ENCODE assay signal across 12 cellular contexts in genomic region chr3:30656624-30657141, GRCh38. TPM values are rescaled to one million over a fixed set of nuclear protein-coding genes. Genes with fewer than 3 reads are reported as not detected.
DNase-seq lines count a peak whose midpoint lies in the region; ATAC-seq, FAIRE-seq and TF ChIP-seq lines count a peak whose summit lies in the region.
"Had no signal": no experiment of that assay in that cellular context is flagged by ENCODE, and none has a peak within 500 bp of the region (broad histone marks: within the 10 kb centered on the region; RNA-seq: fewer than 3 reads in every experiment).

No MANE protein-coding gene starts in this region.

- H3K27ac Mint-ChIP-seq in CD4-positive, CD25-positive, alpha-beta regulatory T cell, result peak overlapping the region; percentile 93 to 98 (median 96)
- 0 out of 2 replicates have a peak overlapping the region, but pooled peaks have one; percentile 43 for H3K27ac Mint-ChIP-seq in GM23338
- H3K27ac Mint-ChIP-seq in activated naive CD8-positive, alpha-beta T cell, result peak overlapping the region; percentile 96
- peak overlapping the region; percentile 23 for H3K27ac Mint-ChIP-seq in neural progenitor cell

- peaks cover 7% of the 10 kb centered on the region; the same call in 1 of the 2 replicates for H3K9me2 ChIP-seq in GM23338 (ENCODE audit: insufficient read depth)

- no peak for FAIRE-seq in kidney (lab: Jason Lieb, UNC)

- H3K4me3 Mint-ChIP-seq in CD4-positive, CD25-positive, alpha-beta regulatory T cell, result peak overlapping the region in 3 of 4 donors; percentile 37 to 88 (median 84)
- H3K4me3 Mint-ChIP-seq in GM23338 (no peak overlapping the region), neural progenitor cell (no peak overlapping the region)
- H3K4me3 Mint-ChIP-seq in activated naive CD8-positive, alpha-beta T cell, result peak overlapping the region; percentile 85
- H3K4me3 Mint-ChIP-seq: endodermal cell had no signal

- H2AFZ ChIP-seq in GM23338, result no peak overlapping the region
- H2AFZ ChIP-seq in neural progenitor cell (replicated peaks), result no peak overlapping the region

- H3K79me2 ChIP-seq in GM23338 (replicated peaks; ENCODE audit: insufficient read depth) (peaks cover 6% of the 10 kb centered on the region; the same call in 1 of the 2 replicates), neural progenitor cell (ENCODE audit: low read depth) (no peaks in the 10 kb centered on the region)

- peaks cover 36 to 94% (median 71%) of the 10 kb centered on the region in 4 donors for H3K4me1 Mint-ChIP-seq in CD4-positive, CD25-positive, alpha-beta regulatory T cell
- H3K4me1 Mint-ChIP-seq in GM23338, result peaks cover 41% of the 10 kb centered on the region
- peaks cover 96% of the 10 kb centered on the region for H3K4me1 Mint-ChIP-seq in activated naive CD8-positive, alpha-beta T cell (ENCODE audit: low read depth)
- peaks cover 58% of the 10 kb centered on the region for H3K4me1 Mint-ChIP-seq in neural progenitor cell

- no peaks in the 10 kb centered on the region for H3K27me3 ChIP-seq in CD4-positive, CD25-positive, alpha-beta regulatory T cell (ENCODE audit: control insufficient read depth, insufficient read depth, low read length)
- H3K27me3 ChIP-seq in GM23338 (ENCODE audit: insufficient read depth), result no peaks in the 10 kb centered on the region
- H3K27me3 ChIP-seq in neural progenitor cell, result no peaks in the 10 kb centered on the region
- H3K27me3 ChIP-seq: suprapubic skin had no signal

- H3K36me3 Mint-ChIP-seq in CD4-positive, CD25-positive, alpha-beta regulatory T cell, result peaks cover 51% of the 10 kb centered on the region
- peaks cover 38% of the 10 kb centered on the region for H3K36me3 Mint-ChIP-seq in GM23338 (ENCODE audit: low read depth)
- peaks cover 54% of the 10 kb centered on the region for H3K36me3 Mint-ChIP-seq in activated naive CD8-positive, alpha-beta T cell
- peaks cover 31% of the 10 kb centered on the region for H3K36me3 Mint-ChIP-seq in neural progenitor cell

- peak overlapping the region; percentile 91 for H3K27ac ChIP-seq in CD4-positive, CD25-positive, alpha-beta regulatory T cell (ENCODE audit: insufficient read depth, low read length, poor library complexity, severe bottlenecking)
- H3K27ac ChIP-seq in GM23338 (ENCODE audit: low read depth) (no peak overlapping the region), neural progenitor cell (no peak overlapping the region), kidney (ENCODE audit: low read depth in 2 of 2, low read length in 2 of 2) (peak overlapping the region in 1 of 2 donors; percentile 38)
- H3K27ac ChIP-seq: suprapubic skin had no signal

- no peak overlapping the region for H3K9ac ChIP-seq in neural progenitor cell
- no peak overlapping the region for H3K9ac ChIP-seq in kidney (ENCODE audit: low read length in 2 of 2)

- peaks cover 33% of the 10 kb centered on the region for H3K36me3 ChIP-seq in CD4-positive, CD25-positive, alpha-beta regulatory T cell (ENCODE audit: control insufficient read depth, insufficient read depth, low read length)
- H3K36me3 ChIP-seq in GM23338 (ENCODE audit: insufficient read depth), result peaks cover 5% of the 10 kb centered on the region; the same call in 1 of the 2 replicates
- no peaks in the 10 kb centered on the region for H3K36me3 ChIP-seq in neural progenitor cell
- peaks cover 15 to 27% of the 10 kb centered on the region in 2 donors for H3K36me3 ChIP-seq in kidney (ENCODE audit: control insufficient read depth in 1 of 2, insufficient read depth in 2 of 2, low read length in 2 of 2)

- no peak for ATAC-seq in CD4-positive, CD25-positive, alpha-beta regulatory T cell (ENCODE audit: low read depth in 2 of 2)
- ATAC-seq in GM23338 (no peak), HG02884 (IDR thresholded peaks at IDR 0.05; ENCODE audit: unreplicated experiment) (no peak), HG03039 (IDR thresholded peaks at IDR 0.05; ENCODE audit: unreplicated experiment) (no peak)

- H3K4me1 ChIP-seq in CD4-positive, CD25-positive, alpha-beta regulatory T cell (ENCODE audit: control insufficient read depth, insufficient read depth, low read length, poor library complexity, severe bottlenecking), result peaks cover 84% of the 10 kb centered on the region
- H3K4me1 ChIP-seq in GM23338 (ENCODE audit: insufficient read depth), result peaks cover 32% of the 10 kb centered on the region
- H3K4me1 ChIP-seq in neural progenitor cell, result peaks cover 21% of the 10 kb centered on the region
- peaks cover 14 to 43% of the 10 kb centered on the region in 2 donors for H3K4me1 ChIP-seq in kidney (ENCODE audit: control insufficient read depth in 1 of 2, insufficient read depth in 1 of 2, low read depth in 1 of 2, low read length in 2 of 2)

- H3F3A ChIP-seq in GM23338 (replicated peaks; ENCODE audit: low read depth) (no peaks in the 10 kb centered on the region), neural progenitor cell (ENCODE audit: low read depth) (no peaks in the 10 kb centered on the region)

- H4K20me1 ChIP-seq in GM23338 (replicated peaks; ENCODE audit: insufficient read depth), result no peaks in the 10 kb centered on the region
- no peaks in the 10 kb centered on the region for H4K20me1 ChIP-seq in neural progenitor cell (ENCODE audit: low read depth)

- no peaks in the 10 kb centered on the region for H3K9me3 ChIP-seq in CD4-positive, CD25-positive, alpha-beta regulatory T cell (ENCODE audit: control insufficient read depth in 2 of 2, low read length in 2 of 2)
- H3K9me3 ChIP-seq in neural progenitor cell (ENCODE audit: low read depth) (no peaks in the 10 kb centered on the region), kidney (ENCODE audit: control insufficient read depth in 1 of 2, low read length in 2 of 2) (no peaks in the 10 kb centered on the region)
- H3K9me3 ChIP-seq: suprapubic skin had no signal

- no peaks in the 10 kb centered on the region for H3K27me3 Mint-ChIP-seq in CD4-positive, CD25-positive, alpha-beta regulatory T cell
- peaks cover 4% of the 10 kb centered on the region for H3K27me3 Mint-ChIP-seq in GM23338 (ENCODE audit: insufficient read depth, low read depth, poor library complexity)
- no peaks in the 10 kb centered on the region for H3K27me3 Mint-ChIP-seq in activated naive CD8-positive, alpha-beta T cell
- peaks cover 5% of the 10 kb centered on the region for H3K27me3 Mint-ChIP-seq in neural progenitor cell (ENCODE audit: insufficient read depth, low read depth)

- H3K4me3 ChIP-seq in CD4-positive, CD25-positive, alpha-beta regulatory T cell (ENCODE audit: low read depth, low read length), result peak overlapping the region; percentile 78
- H3K4me3 ChIP-seq in GM23338 (no peak overlapping the region), neural progenitor cell (no peak overlapping the region), kidney (ENCODE audit: low read length in 2 of 2) (no peak overlapping the region)
- H3K4me3 ChIP-seq: suprapubic skin had no signal

- peaks cover 0 to 1% (median 0%) of the 10 kb centered on the region in 7 donors for H3K9me3 Mint-ChIP-seq in CD4-positive, CD25-positive, alpha-beta regulatory T cell
- no peaks in the 10 kb centered on the region for H3K9me3 Mint-ChIP-seq in GM23338
- H3K9me3 Mint-ChIP-seq in activated naive CD8-positive, alpha-beta T cell (ENCODE audit: low read depth), result peaks cover 5% of the 10 kb centered on the region
- no peaks in the 10 kb centered on the region for H3K9me3 Mint-ChIP-seq in neural progenitor cell
- H3K9me3 Mint-ChIP-seq: endodermal cell had no signal

- no peak for DNase-seq in CD4-positive, CD25-positive, alpha-beta regulatory T cell
- DNase-seq in GM23338 (ENCODE audit: low spot score) (no peak), neural progenitor cell (ENCODE audit: low spot score) (no peak), DMS114 treated with DMSO at 0.1 percent for 48 hours (lab: John Stamatoyannopoulos, UW; ENCODE audit: unreplicated experiment) (no peak), kidney (no peak)
- DNase-seq: DMS 273 treated with DMSO at 0.1 percent for 48 hours, endodermal cell, NCI-H146 had no signal

- TF ChIP-seq CTCF in GM23338 (conservative IDR thresholded peaks at IDR 0.05; ENCODE audit: low read depth in 2 of 2) (no peak), neural progenitor cell (IDR thresholded peaks at IDR 0.05) (no peak), kidney (IDR thresholded peaks at IDR 0.05; ENCODE audit: borderline replicate concordance, extremely low read depth, insufficient read depth) (no peak)

- intact Hi-C loops in kidney (cut with DNase I), result no loop called here

- no peak overlapping the region for H3K4me2 ChIP-seq in GM23338
- H3K4me2 ChIP-seq in neural progenitor cell, result no peak overlapping the region

TF ChIP-seq in GM23338, 12 proteins besides CTCF, POLR2A, EP300 and RAD21 (continues in another document):
- no peak for TF ChIP-seq STAT1 (IDR thresholded peaks at IDR 0.05; ENCODE audit: unreplicated experiment)
- no peak for TF ChIP-seq EZH2 (IDR thresholded peaks at IDR 0.05; ENCODE audit: low read depth, unreplicated experiment)
- no peak for TF ChIP-seq ZNF114 (CRISPR knock-in tag; IDR thresholded peaks at IDR 0.05)
- no peak for TF ChIP-seq ZNF331 (CRISPR knock-in tag; IDR thresholded peaks at IDR 0.05; ENCODE audit: low read depth)

RNA-seq across cellular contexts. Expression of gene TGFBR2, which starts 50.3 kb away (rescaled TPM):
- total RNA-seq in CD4-positive, CD25-positive, alpha-beta regulatory T cell, result 57.4 TPM
- polyA plus RNA-seq in CD4-positive, CD25-positive, alpha-beta regulatory T cell, result 10 to 100 TPM; 35.8 to 92.6 (median 61.0) TPM
- 12.2 and 13.0 TPM in 2 replicates for total RNA-seq in GM23338 (2014; rRNA removed; shearing (Covaris generic))
- 3.7 and 4.7 TPM in 2 replicates for polyA plus RNA-seq in GM23338 (2016; fragmentation: Nextera tagmentation; extraction: Ambion mirVana)
- 5.8 and 7.3 TPM in 2 replicates for total RNA-seq in neural progenitor cell (ENCODE audit: low replicate concordance)
- 243 TPM for total RNA-seq in kidney
- 81.8 TPM for polyA plus RNA-seq in kidney (ENCODE audit: insufficient read depth, low read depth, low replicate concordance)

Comparison
In these comparisons a context has a peak if more than half of its experiments do, and no peak if none do; other contexts are left out.
1. H3K27ac Mint-ChIP-seq: peak in every context shown above with its lines; median percentile 96 in CD4-positive, CD25-positive, alpha-beta regulatory T cell; 96 in activated naive CD8-positive, alpha-beta T cell; 43 in GM23338; 23 in neural progenitor cell.
2. H3K4me3 Mint-ChIP-seq: peak in CD4-positive, CD25-positive, alpha-beta regulatory T cell (3 of 4) and activated naive CD8-positive, alpha-beta T cell (single experiment); none in GM23338 (single experiment) and neural progenitor cell (single experiment).